ENCODE assay signal across 8 cellular contexts in genomic region chr12:31322651-31323248, GRCh38. TPM values are rescaled to one million over a fixed set of nuclear protein-coding genes. Genes with fewer than 3 reads are reported as not detected.
DNase-seq lines count a peak whose midpoint lies in the region; ATAC-seq and TF ChIP-seq lines count a peak whose summit lies in the region.

No MANE protein-coding gene starts in this region.

- peak overlapping the region; percentile 88 for H3K27ac ChIP-seq in SJCRH30
- no peak overlapping the region for H3K27ac ChIP-seq in fibroblast of lung (ENCODE audit: insufficient read depth, low read length)

- H3K9me3 Mint-ChIP-seq in T-helper 1 cell treated with Interleukin-12 subunit alpha and Interleukin-12 subunit beta and Interleukin-4 antibody, amounts not matched to agents 30 μg/mL and 1 μg/mL, for 36 hours, result no peaks in the 10 kb centered on the region

- H3K27me3 ChIP-seq in SJCRH30 (no peaks in the 10 kb centered on the region), fibroblast of lung (ENCODE audit: control insufficient read depth, insufficient read depth, low read length) (no peaks in the 10 kb centered on the region), skeletal muscle satellite cell (ENCODE audit: control insufficient read depth, insufficient read depth, low read length) (peaks cover 3% of the 10 kb centered on the region)

- H2AFZ ChIP-seq in fibroblast of lung (ENCODE audit: low read length), result no peak overlapping the region

- TF ChIP-seq CTCF in fibroblast of lung (conservative IDR thresholded peaks at IDR 0.05 in 1 of 2, IDR thresholded peaks at IDR 0.05 in 1 of 2; ENCODE audit: low read depth in 1 of 2, low read length in 2 of 2), result no peak

- peaks cover 52% of the 10 kb centered on the region for H3K4me1 Mint-ChIP-seq in T-helper 1 cell treated with Interleukin-12 subunit alpha and Interleukin-12 subunit beta and Interleukin-4 antibody, amounts not matched to agents 30 μg/mL and 1 μg/mL, for 36 hours (ENCODE audit: low read depth)

- H3K4me1 ChIP-seq in SJCRH30, result peaks cover 14% of the 10 kb centered on the region
- H3K4me1 ChIP-seq in fibroblast of lung (ENCODE audit: control insufficient read depth, extremely low read depth, insufficient read depth, low read length), result no peaks in the 10 kb centered on the region
- H3K4me1 ChIP-seq in skeletal muscle satellite cell (ENCODE audit: control insufficient read depth, insufficient read depth, low read length), result peaks cover 26% of the 10 kb centered on the region

- no peaks in the 10 kb centered on the region for H3K9me3 ChIP-seq in SJCRH30 (replicated peaks)
- no peaks in the 10 kb centered on the region for H3K9me3 ChIP-seq in fibroblast of lung (ENCODE audit: control insufficient read depth, insufficient read depth, low read depth, low read length)
- no peaks in the 10 kb centered on the region for H3K9me3 ChIP-seq in skeletal muscle satellite cell (replicated peaks; ENCODE audit: low read length)

- H4K20me1 ChIP-seq in fibroblast of lung (ENCODE audit: control insufficient read depth, extremely low read depth, insufficient read depth, low read length), result no peaks in the 10 kb centered on the region

- H3K36me3 Mint-ChIP-seq in T-helper 1 cell treated with Interleukin-12 subunit alpha and Interleukin-12 subunit beta and Interleukin-4 antibody, amounts not matched to agents 30 μg/mL and 1 μg/mL, for 36 hours (ENCODE audit: low read depth), result peaks cover 9% of the 10 kb centered on the region

- peaks cover 47% of the 10 kb centered on the region for H3K79me2 ChIP-seq in fibroblast of lung (ENCODE audit: control insufficient read depth, insufficient read depth, low read length)

- H3K9ac ChIP-seq in fibroblast of lung (ENCODE audit: insufficient read depth, low read length), result no peak overlapping the region
- peak overlapping the region; percentile 86 for H3K9ac ChIP-seq in skeletal muscle satellite cell (ENCODE audit: low read depth, low read length)

- H3K27me3 Mint-ChIP-seq in T-helper 1 cell treated with Interleukin-12 subunit alpha and Interleukin-12 subunit beta and Interleukin-4 antibody, amounts not matched to agents 30 μg/mL and 1 μg/mL, for 36 hours (ENCODE audit: low read depth), result no peaks in the 10 kb centered on the region

- peak overlapping the region; percentile 96 for H3K4me3 Mint-ChIP-seq in T-helper 1 cell treated with Interleukin-12 subunit alpha and Interleukin-12 subunit beta and Interleukin-4 antibody, amounts not matched to agents 30 μg/mL and 1 μg/mL, for 36 hours

- peak overlapping the region; percentile 95 for H3K27ac Mint-ChIP-seq in T-helper 1 cell treated with Interleukin-12 subunit alpha and Interleukin-12 subunit beta and Interleukin-4 antibody, amounts not matched to agents 30 μg/mL and 1 μg/mL, for 36 hours

- H3K4me2 ChIP-seq in fibroblast of lung (ENCODE audit: extremely low read depth, insufficient read depth, low read length) (peak overlapping the region; percentile 20), skeletal muscle satellite cell (ENCODE audit: low read length) (peak overlapping the region; percentile 95)

- ATAC-seq in left cardiac atrium, result no peak

- intact Hi-C loops in left cardiac atrium (cut with DNase I), result no loop called here

- H3K36me3 ChIP-seq in SJCRH30, result no peaks in the 10 kb centered on the region
- H3K36me3 ChIP-seq in fibroblast of lung (ENCODE audit: control insufficient read depth, insufficient read depth, low read length), result no peaks in the 10 kb centered on the region
- H3K36me3 ChIP-seq in skeletal muscle satellite cell (ENCODE audit: insufficient read depth, low read length), result no peaks in the 10 kb centered on the region

- H3K4me3 ChIP-seq in SJCRH30 (peak overlapping the region; percentile 82), fibroblast of lung (replicated peaks in 1 of 4; ENCODE audit: control extremely low read depth in 1 of 4, insufficient read depth in 1 of 4, low read depth in 3 of 4, low read length in 4 of 4) (peak overlapping the region in 2 of 4 experiments; percentile 71 to 75), skeletal muscle satellite cell (ENCODE audit: low read length) (peak overlapping the region; percentile 92)

- no peak for DNase-seq in T-helper 1 cell
- DNase-seq in SJCRH30, result peak; percentile 11 to 33
- peak; percentile 60 to 78 for DNase-seq in fibroblast of lung (ENCODE audit: low read depth in 2 of 2)
- no peak for DNase-seq in AG08396 (ENCODE audit: low spot score)
- no peak for DNase-seq in central memory CD4-positive, alpha-beta T cell
- no peak for DNase-seq in left cardiac atrium

RNA-seq across cellular contexts. Expression of gene SINHCAF, which starts 3.2 kb away (rescaled TPM):
- 87.6 and 105 TPM in 2 replicates for total RNA-seq in SJCRH30 (2014; rRNA removed; shearing (Covaris generic))
- total RNA-seq in fibroblast of lung, result 13.2 and 14.4 TPM in 2 replicates
- 12.3 and 16.4 TPM in 2 replicates for polyA plus RNA-seq in fibroblast of lung
- 6.2 and 9.5 TPM in 2 replicates for polyA plus RNA-seq in fibroblast of lung (2012)
- 0.89 and 4.7 TPM in 2 replicates for polyA minus RNA-seq in fibroblast of lung (ENCODE audit: low replicate concordance)
- 31.5 and 46.9 TPM in 2 replicates for total RNA-seq in skeletal muscle satellite cell (2012; rRNA removed)
- 10 to 100 TPM; 13.5 to 26.0 TPM for total RNA-seq in left cardiac atrium

Comparison
In these comparisons a context has a peak if more than half of its experiments do, and no peak if none do; other contexts are left out.
1. DNase-seq: peak in SJCRH30 (2 of 2) and fibroblast of lung (2 of 2); none in T-helper 1 cell (0 of 5), AG08396 (single experiment), central memory CD4-positive, alpha-beta T cell (single experiment) and left cardiac atrium (single experiment).